Comparison of ENCODE assay signal across 1 cellular context in the genomic region with DNA sequence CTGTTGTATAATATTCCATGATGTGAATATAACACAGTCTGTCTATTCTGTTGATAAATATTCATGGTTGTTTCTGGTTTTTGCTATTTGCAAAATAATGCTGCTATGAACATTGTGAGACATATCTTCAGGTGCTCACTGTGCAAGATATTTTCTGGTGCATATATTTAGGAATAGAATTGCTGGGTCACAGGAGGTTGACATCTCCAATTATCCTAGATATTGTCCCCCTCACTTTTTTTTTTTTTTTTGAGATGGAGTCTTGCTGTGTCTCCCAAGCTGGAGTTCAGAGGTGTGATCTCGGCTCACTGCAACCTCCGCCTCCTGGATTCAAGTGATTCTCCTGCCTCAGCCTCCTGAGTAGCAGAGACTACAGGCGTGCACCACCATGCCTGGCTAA.
A peak's percentile ranks its signal among the peaks of the same experiment; 100 is the strongest.
TF ChIP-seq lines count a peak whose summit lies in the region.

No MANE protein-coding gene starts in this region.

TF ChIP-seq in K562, 482 proteins besides CTCF, POLR2A, EP300 and RAD21:
- TF ChIP-seq NFE2 (IDR thresholded peaks at IDR 0.05; ENCODE audit: low read depth) (peak; percentile 57), NFE2L1 (tag; IDR thresholded peaks at IDR 0.05; ENCODE audit: borderline replicate concordance, low read depth) (peak; percentile 51), ZNF316 (IDR thresholded peaks at IDR 0.05) (peak; percentile 64), STAT5B (CRISPR knock-in tag; IDR thresholded peaks at IDR 0.05) (no peak), SIRT6 (IDR thresholded peaks at IDR 0.05; ENCODE audit: low read depth, low read length) (no peak), MAFG (tag; conservative IDR thresholded peaks at IDR 0.05) (peak; percentile 63), C11orf30 (IDR thresholded peaks at IDR 0.05; ENCODE audit: low read depth) (peak; percentile 47; the same call in 1 of the 2 replicates), CC2D1A (IDR thresholded peaks at IDR 0.05) (no peak), SMAD4 (CRISPR knock-in tag; conservative IDR thresholded peaks at IDR 0.05) (no peak)
- TF ChIP-seq, protein P1, sequence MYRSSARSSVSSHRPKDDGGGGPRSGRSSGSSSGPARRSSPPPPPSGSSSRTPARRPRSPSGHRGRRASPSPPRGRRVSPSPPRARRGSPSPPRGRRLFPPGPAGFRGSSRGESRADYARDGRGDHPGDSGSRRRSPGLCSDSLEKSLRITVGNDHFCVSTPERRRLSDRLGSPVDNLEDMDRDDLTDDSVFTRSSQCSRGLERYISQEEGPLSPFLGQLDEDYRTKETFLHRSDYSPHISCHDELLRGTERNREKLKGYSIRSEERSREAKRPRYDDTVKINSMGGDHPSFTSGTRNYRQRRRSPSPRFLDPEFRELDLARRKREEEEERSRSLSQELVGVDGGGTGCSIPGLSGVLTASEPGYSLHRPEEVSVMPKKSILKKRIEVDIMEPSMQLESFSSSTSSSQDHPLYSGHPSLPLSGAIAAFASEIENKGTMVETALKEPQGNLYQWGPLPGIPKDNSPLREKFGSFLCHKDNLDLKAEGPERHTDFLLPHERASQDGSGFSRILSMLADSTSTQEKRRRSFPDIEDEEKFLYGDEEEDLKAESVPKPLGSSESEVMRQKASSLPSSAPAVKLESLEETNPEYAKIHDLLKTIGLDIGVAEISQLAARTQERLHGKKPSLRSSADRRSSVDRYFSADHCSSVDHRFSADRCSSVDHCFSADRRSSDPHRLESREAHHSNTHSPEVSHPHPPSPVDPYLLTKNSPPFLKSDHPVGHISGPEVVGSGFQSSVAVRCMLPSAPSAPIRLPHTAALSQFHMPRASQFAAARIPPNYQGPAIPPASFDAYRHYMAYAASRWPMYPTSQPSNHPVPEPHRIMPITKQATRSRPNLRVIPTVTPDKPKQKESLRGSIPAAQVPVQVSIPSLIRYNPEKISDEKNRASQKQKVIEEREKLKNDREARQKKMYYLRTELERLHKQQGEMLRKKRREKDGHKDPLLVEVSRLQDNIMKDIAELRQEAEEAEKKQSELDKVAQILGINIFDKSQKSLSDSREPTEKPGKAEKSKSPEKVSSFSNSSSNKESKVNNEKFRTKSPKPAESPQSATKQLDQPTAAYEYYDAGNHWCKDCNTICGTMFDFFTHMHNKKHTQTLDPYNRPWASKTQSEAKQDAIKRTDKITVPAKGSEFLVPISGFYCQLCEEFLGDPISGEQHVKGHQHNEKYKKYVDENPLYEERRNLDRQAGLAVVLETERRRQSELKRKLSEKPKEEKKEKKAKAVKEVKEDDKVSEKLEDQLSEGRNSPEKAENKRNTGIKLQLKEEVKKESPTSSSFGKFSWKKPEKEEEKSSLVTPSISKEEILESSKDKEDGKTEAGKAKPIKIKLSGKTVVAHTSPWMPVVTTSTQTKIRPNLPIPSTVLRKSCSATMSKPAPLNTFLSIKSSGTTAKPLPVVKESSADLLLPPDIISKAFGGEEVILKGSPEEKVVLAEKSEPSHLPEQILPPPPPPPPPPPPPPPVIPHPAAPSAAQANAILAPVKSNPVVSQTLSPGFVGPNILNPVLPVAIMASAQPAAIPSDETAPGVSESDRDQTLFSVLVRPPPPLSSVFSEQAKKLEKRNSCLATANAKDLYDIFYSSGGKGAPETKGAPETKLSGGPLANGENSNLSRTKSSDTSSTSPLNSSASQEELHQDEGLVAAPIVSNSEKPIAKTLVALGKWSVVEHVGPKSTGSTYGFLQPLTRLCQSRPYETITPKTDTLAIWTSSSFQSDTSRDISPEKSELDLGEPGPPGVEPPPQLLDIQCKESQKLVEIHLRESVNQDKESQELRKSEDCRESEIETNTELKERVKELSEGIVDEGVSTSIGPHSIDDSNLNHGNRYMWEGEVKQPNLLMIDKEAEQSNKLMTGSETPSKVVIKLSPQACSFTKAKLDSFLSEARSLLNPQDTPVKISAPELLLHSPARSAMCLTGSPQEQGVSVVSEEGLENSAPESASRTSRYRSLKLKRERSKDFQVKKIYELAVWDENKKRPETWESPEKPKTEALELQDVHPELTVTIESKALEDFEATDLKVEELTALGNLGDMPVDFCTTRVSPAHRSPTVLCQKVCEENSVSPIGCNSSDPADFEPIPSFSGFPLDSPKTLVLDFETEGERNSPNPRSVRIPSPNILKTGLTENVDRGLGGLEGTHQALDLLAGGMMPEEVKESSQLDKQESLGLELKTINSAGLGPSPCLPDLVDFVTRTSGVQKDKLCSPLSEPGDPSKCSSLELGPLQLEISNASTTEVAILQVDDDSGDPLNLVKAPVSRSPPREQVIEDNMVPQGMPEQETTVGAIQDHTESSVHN (IDR thresholded peaks at IDR 0.05; ENCODE audit: borderline replicate concordance in 1 of 2, low read depth in 1 of 2) = no peak
